In the genomic region with DNA sequence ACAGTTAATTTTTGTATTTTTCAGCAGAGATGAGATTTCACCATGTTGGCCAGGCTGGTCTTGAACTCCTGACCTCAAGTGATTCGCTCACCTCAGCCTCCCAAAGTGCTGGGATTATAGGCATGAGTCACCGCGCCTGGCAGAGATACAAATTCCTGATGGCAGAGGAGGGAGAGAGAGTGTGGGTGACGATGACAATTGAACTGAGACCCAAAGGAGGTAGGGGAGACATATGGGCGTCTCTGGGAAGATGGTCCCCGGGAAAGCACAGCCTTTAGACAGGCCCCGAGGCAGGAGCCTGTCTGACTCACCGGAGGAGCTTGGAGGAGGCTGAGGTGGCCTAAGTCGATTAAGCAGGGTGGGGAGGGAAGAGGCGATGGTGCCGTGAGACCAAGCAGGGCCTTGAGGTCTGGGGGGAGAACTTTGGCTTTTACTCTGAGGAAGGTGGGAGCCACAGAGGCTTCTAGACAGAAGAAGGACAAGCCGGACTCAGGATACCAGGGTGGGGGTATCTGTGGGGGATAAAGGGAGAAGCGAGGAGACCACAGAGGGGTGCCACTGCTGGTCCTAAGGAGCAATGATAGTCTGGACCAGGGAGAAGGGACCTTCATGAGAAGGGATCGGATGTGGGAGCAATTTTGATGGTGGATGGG, we compare ENCODE assay signal across 8 cellular contexts. TPM values are rescaled to one million over a fixed set of nuclear protein-coding genes. Genes with fewer than 3 reads are reported as not detected.
A peak's percentile ranks its signal among the peaks of the same experiment; 100 is the strongest.
DNase-seq lines count a peak whose midpoint lies in the region; ATAC-seq, FAIRE-seq and TF ChIP-seq lines count a peak whose summit lies in the region.
"Had no signal": no experiment of that assay in that cellular context is flagged by ENCODE, and none has a peak within 500 bp of the region (broad histone marks: within the 10 kb centered on the region; RNA-seq: fewer than 3 reads in every experiment).

No MANE protein-coding gene starts in this region.

- H3K27ac ChIP-seq in OCI-LY1 (ENCODE audit: low read depth, low read length, poor library complexity, severe bottlenecking): peak overlapping the region; percentile 99
- H3K27ac ChIP-seq in small intestine (ENCODE audit: low read depth in 1 of 2, low read length in 1 of 2): peak overlapping the region in 1 of 2 donors; percentile 69

- H3K4me2 ChIP-seq in OCI-LY1 (ENCODE audit: low read length): no peak overlapping the region

- H4K20me1 ChIP-seq in OCI-LY1 (ENCODE audit: insufficient read depth, low read length): no peaks in the 10 kb centered on the region

- 43 to 66% (median 54%) methylated on average over 14 of the region's 14 CpGs for WGBS in small intestine, 3 donors

- peaks cover 7% of the 10 kb centered on the region; the same call in 1 of the 2 replicates for H3F3A ChIP-seq in OCI-LY1 (ENCODE audit: insufficient read depth, low read length)

- H3K27me3 ChIP-seq in OCI-LY1 (ENCODE audit: insufficient read depth, low read length) (no peaks in the 10 kb centered on the region), small intestine (ENCODE audit: control insufficient read depth in 2 of 2, insufficient read depth in 2 of 2, low read length in 2 of 2) (no peaks in the 10 kb centered on the region)

- H3K4me1 ChIP-seq in OCI-LY1 (ENCODE audit: insufficient read depth, low read length, severe bottlenecking): peaks cover 28% of the 10 kb centered on the region
- peaks cover 0 to 1% of the 10 kb centered on the region in 2 donors for H3K4me1 ChIP-seq in small intestine (ENCODE audit: control insufficient read depth in 2 of 2, insufficient read depth in 1 of 2, low read depth in 1 of 2, low read length in 1 of 2)

- TF ChIP-seq CTCF in OCI-LY1 (IDR thresholded peaks at IDR 0.05; ENCODE audit: low read length): no peak
- TF ChIP-seq CTCF in epithelial cell of esophagus (IDR thresholded peaks at IDR 0.05; ENCODE audit: insufficient read depth, low read depth, low read length, missing control alignments): no peak

- H3K9me3 ChIP-seq in OCI-LY1 (ENCODE audit: low read length) (0 out of 2 replicates have a peak, but pooled peaks cover 4% of the 10 kb centered on the region), small intestine (ENCODE audit: control insufficient read depth, low read depth) (no peaks in the 10 kb centered on the region)

- no peaks in the 10 kb centered on the region for H3K9me2 ChIP-seq in OCI-LY1 (ENCODE audit: low read depth, low read length)

- no peak overlapping the region for H3K4me3 ChIP-seq in OCI-LY1 (ENCODE audit: low read depth, low read length, poor library complexity, severe bottlenecking)
- H3K4me3 ChIP-seq in epithelial cell of esophagus (ENCODE audit: low read length): no peak overlapping the region
- H3K4me3 ChIP-seq in small intestine (ENCODE audit: low read depth in 1 of 2, low read length in 2 of 2): no peak overlapping the region

- H2AFZ ChIP-seq in OCI-LY1 (ENCODE audit: low read length): no peak overlapping the region

- H3K36me3 ChIP-seq in OCI-LY1 (ENCODE audit: insufficient read depth, low read length) (no peaks in the 10 kb centered on the region), small intestine (ENCODE audit: control insufficient read depth in 2 of 2, insufficient read depth in 2 of 2, low read length in 2 of 2) (no peaks in the 10 kb centered on the region)

- no peak overlapping the region for H3K9ac ChIP-seq in OCI-LY1 (ENCODE audit: low read length)

- no peak for FAIRE-seq in small intestine (lab: Jason Lieb, UNC)
- FAIRE-seq: TTC549 had no signal

- DNase-seq in H4 (ENCODE audit: low spot score) (peak; percentile 93), epithelial cell of esophagus (ENCODE audit: low read depth) (peak; percentile 71), small intestine (peak; percentile 38), UCSD-AML1 (lab: John Stamatoyannopoulos, UW; ENCODE audit: unreplicated experiment) (no peak)

- H3K79me2 ChIP-seq in OCI-LY1 (ENCODE audit: insufficient read depth, low read length): no peaks in the 10 kb centered on the region

- no peak for ATAC-seq in GM21515 (IDR thresholded peaks at IDR 0.05; ENCODE audit: unreplicated experiment)
- ATAC-seq in GM18867 (IDR thresholded peaks at IDR 0.05; ENCODE audit: unreplicated experiment): no peak

RNA-seq across cellular contexts. Expression of a gene that starts 38.2 kb away (rescaled TPM):
- 8.7 and 9.3 TPM in 2 replicates for total RNA-seq in H4 (2014; rRNA removed; shearing (Covaris generic))
- polyA plus RNA-seq in small intestine: 10 to 100 TPM; 25.8 to 31.5 (median 31.1) TPM

RNA-seq across cellular contexts. Expression of a gene that starts 40.5 kb away (rescaled TPM):
- total RNA-seq in H4 (2014; rRNA removed; shearing (Covaris generic)): 2.4 TPM in 2 replicates
- polyA plus RNA-seq in small intestine: 1 to 10 TPM in 1 of 3 donors, under 1 TPM in 2; 0.81 to 2.4 (median 0.89) TPM

RNA-seq across cellular contexts. Expression of a gene that starts 51.4 kb away (rescaled TPM):
- 2.4 and 3.1 TPM in 2 replicates for total RNA-seq in H4 (2014; rRNA removed; shearing (Covaris generic))
- polyA plus RNA-seq in small intestine: 10 to 100 TPM in 2 of 3 donors, 1 to 10 TPM in 1; 9.3 to 34.6 (median 22.8) TPM
